In the genomic region with DNA sequence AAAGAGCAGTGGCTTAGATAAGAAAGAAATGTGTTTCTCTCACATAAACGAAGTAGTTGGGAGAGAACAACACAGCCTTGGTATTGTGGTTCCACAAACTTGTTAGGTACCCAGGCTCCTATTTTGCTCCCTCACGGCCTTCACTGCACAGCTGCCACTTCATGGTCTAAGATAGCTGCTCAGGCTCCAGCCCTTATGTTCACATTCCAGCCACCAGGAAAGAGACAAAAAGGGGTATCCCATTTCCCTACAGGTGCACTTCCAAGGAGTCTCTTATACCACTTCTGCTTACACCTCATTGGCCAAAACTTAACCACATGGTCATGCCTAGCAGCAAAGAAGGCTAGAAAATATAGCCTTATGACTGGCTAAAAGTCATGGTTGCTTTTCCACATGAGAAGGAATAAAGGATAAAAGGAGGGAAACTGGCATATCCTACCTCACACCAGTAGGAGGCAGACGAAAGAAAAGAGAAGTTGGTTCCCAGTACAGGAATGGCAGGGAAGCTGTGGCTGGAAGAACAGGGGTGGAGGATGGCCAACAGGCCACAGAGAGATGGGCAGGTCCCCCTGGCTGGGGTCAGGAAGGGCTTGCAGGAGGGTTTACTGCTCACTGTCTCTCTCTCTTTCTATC, we compare ENCODE assay signal across 11 cellular contexts. TPM values are rescaled to one million over a fixed set of nuclear protein-coding genes. Genes with fewer than 3 reads are reported as not detected.
DNase-seq lines count a peak whose midpoint lies in the region; FAIRE-seq and TF ChIP-seq lines count a peak whose summit lies in the region.
"Had no signal": no experiment of that assay in that cellular context is flagged by ENCODE, and none has a peak within 500 bp of the region (broad histone marks: within the 10 kb centered on the region; RNA-seq: fewer than 3 reads in every experiment).

No MANE protein-coding gene starts in this region.

- no peaks in the 10 kb centered on the region for H3K9me3 Mint-ChIP-seq in mesothelial cell of epicardium
- H3K9me3 Mint-ChIP-seq: activated naive CD8-positive, alpha-beta T cell treated with anti-CD3 and anti-CD28 coated beads for 36 hours had no signal

- H3K4me1 Mint-ChIP-seq in mesothelial cell of epicardium, result peaks cover 6% of the 10 kb centered on the region

- no peak for FAIRE-seq in bronchial epithelial cell (lab: Jason Lieb, UNC)

- TF ChIP-seq CTCF in bronchial epithelial cell (IDR thresholded peaks at IDR 0.05; ENCODE audit: insufficient read depth, low read length, severe bottlenecking), result peak; percentile 12
- peak; percentile 33 for TF ChIP-seq CTCF in mesothelial cell of epicardium (IDR thresholded peaks at IDR 0.05; ENCODE audit: unreplicated experiment)

- no peak overlapping the region for H3K27ac Mint-ChIP-seq in mesothelial cell of epicardium
- H3K27ac Mint-ChIP-seq: activated naive CD8-positive, alpha-beta T cell treated with anti-CD3 and anti-CD28 coated beads for 36 hours had no signal

- no peaks in the 10 kb centered on the region for H3K27me3 ChIP-seq in bronchial epithelial cell (ENCODE audit: control insufficient read depth, insufficient read depth, low read length)

- H3K27me3 Mint-ChIP-seq in mesothelial cell of epicardium (ENCODE audit: low read depth), result no peaks in the 10 kb centered on the region
- H3K27me3 Mint-ChIP-seq: activated naive CD8-positive, alpha-beta T cell treated with anti-CD3 and anti-CD28 coated beads for 36 hours had no signal

- DNase-seq in COLO829 (ENCODE audit: low spot score) (peak; percentile 50), HuH-7.5 (ENCODE audit: low spot score) (peak; percentile 50), bronchial epithelial cell (ENCODE audit: low read depth) (no peak), mesothelial cell of epicardium (ENCODE audit: low spot score in 2 of 2, unreplicated experiment in 2 of 2) (no peak), T1000 (lab: John Stamatoyannopoulos, UW) (no peak), NCI-H2081 treated with DMSO at 0.1 percent for 48 hours (lab: John Stamatoyannopoulos, UW) (no peak), H4 (ENCODE audit: low spot score) (no peak)
- no peak for DNase-seq in activated CD4-positive, alpha-beta T cell treated with anti-CD3 and anti-CD28 coated beads, Interleukin-2, amount 50 U/mL, for 4 hours
- DNase-seq: activated naive CD8-positive, alpha-beta T cell treated with anti-CD3 and anti-CD28 coated beads for 36 hours; Calu3 had no signal

- no peak overlapping the region for H3K4me3 ChIP-seq in bronchial epithelial cell (ENCODE audit: low read depth, low read length)

- H3K4me3 Mint-ChIP-seq in mesothelial cell of epicardium, result no peak overlapping the region
- H3K4me3 Mint-ChIP-seq: activated naive CD8-positive, alpha-beta T cell treated with anti-CD3 and anti-CD28 coated beads for 36 hours had no signal

- peaks cover 4% of the 10 kb centered on the region for H3K36me3 Mint-ChIP-seq in mesothelial cell of epicardium

- no peaks in the 10 kb centered on the region for H3K36me3 ChIP-seq in bronchial epithelial cell (ENCODE audit: control insufficient read depth, insufficient read depth, low read length)

RNA-seq across cellular contexts. Expression of gene HDHD5, which starts 5.4 kb away (rescaled TPM):
- total RNA-seq in bronchial epithelial cell (41.9 and 50.5 TPM in 2 replicates), mesothelial cell of epicardium (42.3 to 47.1 TPM (median 42.6 TPM) in 3 replicates)
- total RNA-seq in H4 (2014; rRNA removed; shearing (Covaris generic)), result 23.6 and 26.5 TPM in 2 replicates

RNA-seq across cellular contexts. Expression of gene TMEM121B, which starts 43.3 kb away (rescaled TPM):
- not detected in 2 replicates for total RNA-seq in bronchial epithelial cell
- 1.0 to 1.1 TPM (median 1.1 TPM) in 3 replicates for total RNA-seq in mesothelial cell of epicardium
- total RNA-seq in H4 (2014; rRNA removed; shearing (Covaris generic)), result 0.27 TPM in 1 of 2 replicates, not detected in the other
- total RNA-seq: NCI-H460 had no signal

RNA-seq across cellular contexts. Expression of gene ADA2, which starts 54.7 kb away (rescaled TPM):
- total RNA-seq in bronchial epithelial cell (1.1 and 1.2 TPM in 2 replicates), mesothelial cell of epicardium (43.1 to 45.6 TPM (median 44.9 TPM) in 3 replicates)
- total RNA-seq in H4 (2014; rRNA removed; shearing (Covaris generic)), result 0.02 TPM in 1 of 2 replicates, not detected in the other
- total RNA-seq: Calu3, NCI-H460 had no signal

Comparison
In these comparisons a context has a peak if more than half of its experiments do, and no peak if none do; other contexts are left out.
1. DNase-seq: peak in COLO829 (single experiment) and HuH-7.5 (single experiment); none in bronchial epithelial cell (single experiment), mesothelial cell of epicardium (0 of 2), activated CD4-positive, alpha-beta T cell treated with anti-CD3 and anti-CD28 coated beads, Interleukin-2, amount 50 U/mL, for 4 hours (0 of 2), T1000 (single experiment), NCI-H2081 treated with DMSO at 0.1 percent for 48 hours (single experiment) and H4 (single experiment).
2. RNA of gene ADA2, which starts 54.7 kb away (total RNA-seq): 43.1 to 45.6 TPM in mesothelial cell of epicardium; 1.1 to 1.2 TPM in bronchial epithelial cell and 0.02 TPM in H4; every median in the first group is over 10 times any median in the second.